ENCODE assay signal across 1 cellular context in genomic region chr22:31218565-31219262, GRCh38.
TF ChIP-seq lines count a peak whose summit lies in the region.

No MANE protein-coding gene starts in this region.

TF ChIP-seq in SK-N-SH treated with all-trans-retinoic acid at 6 μM for 48 hours, 23 proteins besides CTCF, POLR2A, EP300 and RAD21 (continued from another document):
- no peak for TF ChIP-seq PPARA (CRISPR knock-in tag; IDR thresholded peaks at IDR 0.05; ENCODE audit: borderline replicate concordance)
- no peak for TF ChIP-seq ARNTL (CRISPR knock-in tag; IDR thresholded peaks at IDR 0.05; ENCODE audit: borderline replicate concordance, low read depth)
